In the genomic region with DNA sequence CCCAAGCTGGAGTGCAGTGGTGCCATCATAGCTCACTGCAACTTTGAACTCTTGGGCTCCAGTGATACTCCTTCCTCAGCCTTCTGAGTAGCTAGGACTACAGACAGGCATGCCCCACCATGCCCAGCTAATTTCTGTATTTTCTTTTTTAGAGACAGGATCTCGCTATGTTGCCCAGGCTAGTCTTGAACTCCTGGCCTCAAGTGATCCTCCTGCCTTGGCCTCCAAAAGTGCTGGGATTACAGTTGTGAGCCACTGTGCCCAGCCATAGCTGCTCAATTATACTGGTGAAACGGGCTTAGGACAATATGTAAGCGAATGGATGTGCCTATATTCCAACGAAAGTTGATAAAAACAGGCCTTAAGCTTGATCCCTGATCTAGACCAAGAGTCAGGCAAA, we compare ENCODE assay signal across 5 cellular contexts.
"Had no signal": no experiment of that assay in that cellular context is flagged by ENCODE, and none has a peak within 500 bp of the region (broad histone marks: within the 10 kb centered on the region; RNA-seq: fewer than 3 reads in every experiment).

No MANE protein-coding gene starts in this region.

- H3K27ac Mint-ChIP-seq: GM23338, IgD-negative memory B cell had no signal

- H3K4me2 ChIP-seq: GM23338 had no signal

- H3K4me3 Mint-ChIP-seq: GM23338, H9, IgD-negative memory B cell had no signal

- H3K9me3 Mint-ChIP-seq: GM23338, H9, IgD-negative memory B cell had no signal

- H3K27me3 Mint-ChIP-seq: IgD-negative memory B cell had no signal

- DNase-seq: H9, HCEC 1CT had no signal

- H3K4me3 ChIP-seq: GM23338 had no signal

- H2AFZ ChIP-seq: GM23338 had no signal

- H3K27ac ChIP-seq: HL-60 had no signal

- ATAC-seq: GM23338 had no signal
